20 cellular contexts compared by ENCODE assay signal in genomic region chr18:30727849-30728248, GRCh38.
"Had no signal": no experiment of that assay in that cellular context is flagged by ENCODE, and none has a peak within 500 bp of the region (broad histone marks: within the 10 kb centered on the region; RNA-seq: fewer than 3 reads in every experiment).

No MANE protein-coding gene starts in this region.

- H3K4me1 Mint-ChIP-seq: naive thymus-derived CD8-positive, alpha-beta T cell; stimulated activated memory B cell treated with anti-CD40 and anti-IgM and Interleukin-4, amounts not matched to agents 10 μg/mL and 1 μg/mL and 100 μg/mL, for 72 hours had no signal

- H3K27ac Mint-ChIP-seq: naive thymus-derived CD8-positive, alpha-beta T cell; stimulated activated memory B cell treated with anti-CD40 and anti-IgM and Interleukin-4, amounts not matched to agents 10 μg/mL and 1 μg/mL and 100 μg/mL, for 72 hours had no signal

- DNase-seq: cortex of kidney; effector CD4-positive, alpha-beta T cell; foreskin fibroblast; heart left ventricle; kidney; naive thymus-derived CD8-positive, alpha-beta T cell; occipital lobe; ovary; posterior cingulate gyrus; psoas muscle; sigmoid colon; stimulated activated CD4-positive, alpha-beta T cell treated with anti-CD3 and anti-CD28 coated beads, Interleukin-2, amount 100 ng/mL, for 24 hours; stimulated activated CD4-positive, alpha-beta T cell treated with anti-CD3 and anti-CD28 coated beads, Interleukin-4, amount 100 ng/mL, for 4 hours; stimulated activated naive CD8-positive, alpha-beta T cell treated with anti-CD3 and anti-CD28 coated beads, Interleukin-15, Interleukin-2, amounts not matched to agents 100 U/mL and 50 U/mL, for 24 hours; substantia nigra; testis; tibial artery; upper lobe of left lung; uterus had no signal

- FAIRE-seq: kidney had no signal

- H3K27me3 Mint-ChIP-seq: naive thymus-derived CD8-positive, alpha-beta T cell; stimulated activated memory B cell treated with anti-CD40 and anti-IgM and Interleukin-4, amounts not matched to agents 10 μg/mL and 1 μg/mL and 100 μg/mL, for 72 hours had no signal

- H3K4me3 Mint-ChIP-seq: naive thymus-derived CD8-positive, alpha-beta T cell; stimulated activated memory B cell treated with anti-CD40 and anti-IgM and Interleukin-4, amounts not matched to agents 10 μg/mL and 1 μg/mL and 100 μg/mL, for 72 hours had no signal

- H3K36me3 Mint-ChIP-seq: naive thymus-derived CD8-positive, alpha-beta T cell; stimulated activated memory B cell treated with anti-CD40 and anti-IgM and Interleukin-4, amounts not matched to agents 10 μg/mL and 1 μg/mL and 100 μg/mL, for 72 hours had no signal
